ENCODE assay signal across 8 cellular contexts in genomic region chr1:2585318-2586092, GRCh38.
A peak's percentile ranks its signal among the peaks of the same experiment; 100 is the strongest.
DNase-seq lines count a peak whose midpoint lies in the region; ATAC-seq lines count a peak whose summit lies in the region.

No MANE protein-coding gene starts in this region.

- peak overlapping the region; percentile 89 for H3K27ac ChIP-seq in cingulate gyrus (ENCODE audit: low read depth, low read length)

- peak; percentile 41 for ATAC-seq in GM21786 (IDR thresholded peaks at IDR 0.05; ENCODE audit: unreplicated experiment)

- DNase-seq in DMS79 treated with DMSO at 0.1 percent for 48 hours (lab: John Stamatoyannopoulos, UW) (peak; percentile 63), NAMALWA (ENCODE audit: low spot score) (peak; percentile 93), left kidney (ENCODE audit: low read depth, low spot score) (peak; percentile 85), islet precursor cell (no peak)
- peak; percentile 62 to 66 for DNase-seq in activated CD4-positive, alpha-beta T cell treated with anti-CD3 and anti-CD28 coated beads for 4 hours
- DNase-seq in stimulated activated CD4-positive, alpha-beta T cell treated with anti-CD3 and anti-CD28 coated beads, Interleukin-2, amount 100 ng/mL, for 48 hours: peak; percentile 42 to 51
